8 cellular contexts compared by ENCODE assay signal in genomic region chr1:145845514-145846161, GRCh38. TPM values are rescaled to one million over a fixed set of nuclear protein-coding genes. Genes with fewer than 3 reads are reported as not detected.
A peak's percentile ranks its signal among the peaks of the same experiment; 100 is the strongest.
DNase-seq lines count a peak whose midpoint lies in the region; ATAC-seq and TF ChIP-seq lines count a peak whose summit lies in the region.

TSS of gene NUDT17 (plus strand) at chr1:145845630. CDS start at chr1:145845641, 11 bp downstream.

- DNase-seq in DMS79 (lab: John Stamatoyannopoulos, UW) (peak; percentile 41), SJCRH30 (peak; percentile 88 to 90), glomerular visceral epithelial cell (ENCODE audit: extremely low spot score) (peak; percentile 80), ovary (peak; percentile 74 to 86 (median 81)), thyroid gland (peak; percentile 79 to 81)
- DNase-seq in activated naive CD4-positive, alpha-beta T cell (lab: John Stamatoyannopoulos, UW) = peak; percentile 54 to 74 (median 64)

- H2AFZ ChIP-seq in KMS-11 (ENCODE audit: low read depth) = peak within 1 kb of the TSS; percentile 82

- TF ChIP-seq POLR2A in ovary (IDR thresholded peaks at IDR 0.05) = no peak
- TF ChIP-seq POLR2A in thyroid gland (IDR thresholded peaks at IDR 0.05) = no peak

- 2 to 3% (median 2%) methylated on average over 44 to 50 of the region's 50 CpGs for WGBS in ovary, 3 donors
- WGBS in thyroid gland, 2 donors = 1% methylated on average over 16 to 22 of the region's 50 CpGs

- peak within 1 kb of the TSS; percentile 59 for H3K9ac ChIP-seq in KMS-11

- peak; percentile 71 for ATAC-seq in GM21529 (IDR thresholded peaks at IDR 0.05; ENCODE audit: unreplicated experiment)

- peak within 1 kb of the TSS; percentile 61 for H3K4me2 ChIP-seq in KMS-11

- H4K20me1 ChIP-seq in KMS-11 (ENCODE audit: insufficient read depth) = no peaks in the 10 kb centered on the region

- H3K27me3 ChIP-seq in KMS-11 (ENCODE audit: insufficient read depth, low read depth) = no peaks in the 10 kb centered on the region
- H3K27me3 ChIP-seq in SJCRH30 = no peaks in the 10 kb centered on the region
- H3K27me3 ChIP-seq in ovary = no peaks in the 10 kb centered on the region
- no peaks in the 10 kb centered on the region for H3K27me3 ChIP-seq in thyroid gland

- peak within 1 kb of the TSS; percentile 99 for H3K4me3 ChIP-seq in KMS-11 (IDR thresholded peaks at IDR 0.05; ENCODE audit: insufficient read depth, low read depth, low read length)
- H3K4me3 ChIP-seq in SJCRH30 = peak within 1 kb of the TSS; percentile 74
- peak within 1 kb of the TSS; percentile 58 for H3K4me3 ChIP-seq in ovary
- H3K4me3 ChIP-seq in thyroid gland (replicated peaks in 1 of 3) = peak within 1 kb of the TSS in 2 of 3 donors; percentile 9 to 38

- TF ChIP-seq EP300 in ovary (IDR thresholded peaks at IDR 0.05) = no peak

- peaks cover 35% of the 10 kb centered on the region for H3K4me1 ChIP-seq in KMS-11 (ENCODE audit: low read depth, poor library complexity, severe bottlenecking)
- H3K4me1 ChIP-seq in SJCRH30 = peaks cover 4% of the 10 kb centered on the region; the same call in 1 of the 2 replicates
- peaks cover 7% of the 10 kb centered on the region for H3K4me1 ChIP-seq in ovary (ENCODE audit: insufficient read depth)
- peaks cover 6 to 13% of the 10 kb centered on the region in 2 donors for H3K4me1 ChIP-seq in thyroid gland

- peak within 1 kb of the TSS; percentile 11; the same call in 1 of the 2 replicates for H3K27ac ChIP-seq in KMS-11
- H3K27ac ChIP-seq in SJCRH30 = peak within 1 kb of the TSS; percentile 69
- peak within 1 kb of the TSS; percentile 18 to 70 for H3K27ac ChIP-seq in ovary
- H3K27ac ChIP-seq in thyroid gland = peak within 1 kb of the TSS in 2 of 3 donors; percentile 53 to 70

- peaks cover 9% of the 10 kb centered on the region; the same call in 1 of the 2 replicates for H3K36me3 ChIP-seq in KMS-11 (ENCODE audit: insufficient read depth)
- peaks cover 22% of the 10 kb centered on the region for H3K36me3 ChIP-seq in SJCRH30
- H3K36me3 ChIP-seq in ovary = no peaks in the 10 kb centered on the region
- H3K36me3 ChIP-seq in thyroid gland = peaks cover 22 to 34% of the 10 kb centered on the region in 2 donors

- intact Hi-C loops in ovary (cut with DNase I) = loop anchor here in 3 of 4 donors (5.0 to 10.0 kb wide), 3 partner anchors 67 to 169 kb away; partner anchors contain the start of gene ITGA10 (in 1 of the 3)
- intact Hi-C loops in thyroid gland (cut with DNase I) = no loop called here

- no peaks in the 10 kb centered on the region for H3K79me2 ChIP-seq in KMS-11 (ENCODE audit: insufficient read depth, low read depth)

- H3K9me3 ChIP-seq in SJCRH30 (replicated peaks) (no peaks in the 10 kb centered on the region), ovary (no peaks in the 10 kb centered on the region), thyroid gland (no peaks in the 10 kb centered on the region)

- TF ChIP-seq CTCF in KMS-11 (conservative IDR thresholded peaks at IDR 0.05; ENCODE audit: low read depth, low read length) (peak; percentile 100), ovary (IDR thresholded peaks at IDR 0.05) (peak; percentile 70 to 97 (median 88)), thyroid gland (IDR thresholded peaks at IDR 0.05) (peak; percentile 64 to 95 (median 80))

RNA-seq across cellular contexts. Expression of gene NUDT17, which starts in this region (rescaled TPM):
- total RNA-seq in SJCRH30 (2014; rRNA removed; shearing (Covaris generic)) = 1.1 and 1.2 TPM in 2 replicates
- total RNA-seq in ovary (1 to 10 TPM; 2.3 to 5.1 (median 2.9) TPM), thyroid gland (1 to 10 TPM; 2.4 to 4.6 (median 3.4) TPM)
- polyA plus RNA-seq in ovary = 1 to 10 TPM; 3.9 to 4.8 TPM

Comparison
In these comparisons a context has a peak if more than half of its experiments do, and no peak if none do; other contexts are left out.
1. Peak in every context shown above with its lines: DNase-seq, ATAC-seq, H3K4me3 ChIP-seq and H3K27ac ChIP-seq.
2. H3K27ac ChIP-seq: peak in every context shown above with its lines; median percentile 69 in SJCRH30; 62 in thyroid gland; 44 in ovary; 11 in KMS-11.
3. H3K4me3 ChIP-seq: peak in every context shown above with its lines; median percentile 99 in KMS-11; 74 in SJCRH30; 58 in ovary; 24 in thyroid gland.